Comparison of ENCODE assay signal across 26 cellular contexts in genomic region chr1:221822591-221822990, GRCh38.
"Had no signal": no experiment of that assay in that cellular context is flagged by ENCODE, and none has a peak within 500 bp of the region (broad histone marks: within the 10 kb centered on the region; RNA-seq: fewer than 3 reads in every experiment).

No MANE protein-coding gene starts in this region.

- H3K36me3 ChIP-seq: brain microvascular endothelial cell, heart left ventricle, thyroid gland, upper lobe of left lung, vagina had no signal

- H3K27ac ChIP-seq: brain microvascular endothelial cell, coronary artery, heart left ventricle, thyroid gland, upper lobe of left lung, vagina had no signal

- ATAC-seq: effector memory CD8-positive, alpha-beta T cell; heart left ventricle; left colon; naive thymus-derived CD8-positive, alpha-beta T cell; sciatic nerve had no signal

- H3K4me3 Mint-ChIP-seq: activated naive CD8-positive, alpha-beta T cell treated with anti-CD3 and anti-CD28 coated beads for 36 hours; effector memory CD8-positive, alpha-beta T cell; immature natural killer cell; naive thymus-derived CD8-positive, alpha-beta T cell; stimulated activated effector memory CD8-positive, alpha-beta T cell treated with anti-CD3 and anti-CD28 coated beads, Interleukin-12 subunit alpha, Interleukin-12 subunit beta, amount 100 ng/mL, for 72 hours; stimulated activated naive CD8-positive, alpha-beta T cell treated with anti-CD3 and anti-CD28 coated beads, Interleukin-15, amount 100 ng/mL, for 72 hours had no signal

- H3K9me3 ChIP-seq: thyroid gland, upper lobe of left lung, vagina had no signal

- H3K27ac Mint-ChIP-seq: activated naive CD8-positive, alpha-beta T cell treated with anti-CD3 and anti-CD28 coated beads for 36 hours; naive thymus-derived CD8-positive, alpha-beta T cell had no signal

- H3K4me3 ChIP-seq: coronary artery, heart left ventricle, skin epidermis, thyroid gland, upper lobe of left lung, vagina had no signal

- H3K36me3 Mint-ChIP-seq: naive thymus-derived CD8-positive, alpha-beta T cell; stimulated activated effector memory CD8-positive, alpha-beta T cell treated with anti-CD3 and anti-CD28 coated beads, Interleukin-12 subunit alpha, Interleukin-12 subunit beta, amount 100 ng/mL, for 72 hours had no signal

- H3K27me3 Mint-ChIP-seq: effector memory CD8-positive, alpha-beta T cell; naive thymus-derived CD8-positive, alpha-beta T cell had no signal

- DNase-seq: activated CD4-positive, alpha-beta T cell treated with anti-CD3 and anti-CD28 coated beads for 48 hours; activated CD4-positive, alpha-beta T cell treated with anti-CD3 and anti-CD28 coated beads, Interleukin-2, amount 50 U/mL, for 48 hours; activated CD8-positive, alpha-beta memory T cell treated with anti-CD3 and anti-CD28 coated beads for 24 hours; activated effector memory CD4-positive, alpha-beta T cell treated with Interleukin-2 at 50 U/mL for 16 hours; activated naive CD4-positive, alpha-beta T cell treated with Interleukin-2 at 50 U/mL for 16 hours; activated naive CD8-positive, alpha-beta T cell treated with anti-CD3 and anti-CD28 coated beads for 36 hours; brain microvascular endothelial cell; effector memory CD8-positive, alpha-beta T cell; heart left ventricle; hypothalamus; immature natural killer cell; kidney; left colon; naive thymus-derived CD8-positive, alpha-beta T cell; retina; stimulated activated CD4-positive, alpha-beta T cell treated with anti-CD3 and anti-CD28 coated beads, Interleukin-12 subunit alpha, Interleukin-12 subunit beta, amount 100 ng/mL, for 4 hours; stimulated activated CD4-positive, alpha-beta T cell treated with anti-CD3 and anti-CD28 coated beads, Interleukin-4, amount 100 ng/mL, for 24 hours; substantia nigra; thyroid gland; upper lobe of left lung had no signal

- H3K9me3 Mint-ChIP-seq: immature natural killer cell; naive thymus-derived CD8-positive, alpha-beta T cell; stimulated activated effector memory CD8-positive, alpha-beta T cell treated with anti-CD3 and anti-CD28 coated beads, Interleukin-12 subunit alpha, Interleukin-12 subunit beta, amount 100 ng/mL, for 72 hours had no signal

- H3K4me1 ChIP-seq: thyroid gland, vagina had no signal

- H3K27me3 ChIP-seq: brain microvascular endothelial cell, heart left ventricle, thyroid gland, upper lobe of left lung, vagina had no signal
